In genomic region chr18:6934859-6935258, GRCh38 we compare ENCODE assay signal across 27 cellular contexts.
DNase-seq lines count a peak whose midpoint lies in the region; ATAC-seq and TF ChIP-seq lines count a peak whose summit lies in the region.
"Had no signal": no experiment of that assay in that cellular context is flagged by ENCODE, and none has a peak within 500 bp of the region (broad histone marks: within the 10 kb centered on the region; RNA-seq: fewer than 3 reads in every experiment).

No MANE protein-coding gene starts in this region.

- peaks cover 0 to 7% (median 3%) of the 10 kb centered on the region in 7 donors for H3K27me3 ChIP-seq in heart right ventricle
- H3K27me3 ChIP-seq: BE2C; BLaER1; BLaER1 treated with 17β-estradiol and CSF1 and Interleukin-3, amounts not matched to agents 10 nM and 100 nM had no signal

- no peak for DNase-seq in heart right ventricle
- DNase-seq: 8988T; ACHN; AML-193; BE2C; C1 segment of cervical spinal cord; Caco-2; Calu3; CD4-positive, alpha-beta memory T cell; CD4-positive, alpha-beta T cell; CD4-positive, CD25-positive, alpha-beta regulatory T cell; CD8-positive, alpha-beta memory T cell; CD8-positive, alpha-beta T cell; COR-L47; DMS 273 treated with DMSO at 0.1 percent for 48 hours; DMS153; DMS53; DMS79; DMS79 treated with DMSO at 0.1 percent for 48 hours; DND-41; EL had no signal

- CTCF ChIA-PET in HEK293 (lab: Yijun Ruan, JAX) = interaction anchor here (0.6 to 2.3 kb wide), 6 partner anchors 13 to 268 kb away, joined by 3 to 11 read pairs (median 4); no protein-coding TSS in a partner anchor

- intact Hi-C loops in heart right ventricle (cut with DNase I) = no loop called here

- no peak for ATAC-seq in heart right ventricle
- ATAC-seq: A549; CD8-positive, alpha-beta T cell had no signal

- no peaks in the 10 kb centered on the region for H3K9me3 ChIP-seq in HEK293 (ENCODE audit: control insufficient read depth, insufficient read depth, low read depth, low read length)
- H3K9me3 ChIP-seq in heart right ventricle = no peaks in the 10 kb centered on the region
- H3K9me3 ChIP-seq: A549; BE2C; BLaER1; BLaER1 treated with 17β-estradiol and CSF1 and Interleukin-3, amounts not matched to agents 10 nM and 100 nM; Caco-2 had no signal

- no peak overlapping the region for H3K27ac ChIP-seq in HEK293 (ENCODE audit: extremely low read depth, low read depth, low read length)
- H3K27ac ChIP-seq in heart right ventricle = no peak overlapping the region
- H3K27ac ChIP-seq: 22Rv1; A549; BLaER1; BLaER1 treated with 17β-estradiol and CSF1 and Interleukin-3, amounts not matched to agents 10 nM and 100 nM; C4-2B had no signal

- no peaks in the 10 kb centered on the region for H3K36me3 ChIP-seq in HEK293 (ENCODE audit: control insufficient read depth in 2 of 2, insufficient read depth in 1 of 2, low read length in 2 of 2)
- H3K36me3 ChIP-seq in heart right ventricle = no peaks in the 10 kb centered on the region
- H3K36me3 ChIP-seq: BE2C; BLaER1; BLaER1 treated with 17β-estradiol and CSF1 and Interleukin-3, amounts not matched to agents 10 nM and 100 nM had no signal

- POLR2A ChIA-PET in HEK293 (lab: Yijun Ruan, JAX) = no interaction called here

- WGBS in heart right ventricle, 2 donors = 88 to 90% methylated on average over 1 of the region's 1 CpG

- H3K4me3 ChIP-seq in HEK293 (ENCODE audit: low read depth, low read length) = no peak overlapping the region
- H3K4me3 ChIP-seq in heart right ventricle = no peak overlapping the region
- H3K4me3 ChIP-seq: A549; BLaER1; BLaER1 treated with 17β-estradiol and CSF1 and Interleukin-3, amounts not matched to agents 10 nM and 100 nM had no signal

- no peaks in the 10 kb centered on the region for H3K4me1 ChIP-seq in HEK293 (ENCODE audit: control insufficient read depth, insufficient read depth, low read length)
- no peaks in the 10 kb centered on the region for H3K4me1 ChIP-seq in heart right ventricle
- H3K4me1 ChIP-seq: A549; BE2C; BLaER1; BLaER1 treated with 17β-estradiol and CSF1 and Interleukin-3, amounts not matched to agents 10 nM and 100 nM had no signal

- no peak for TF ChIP-seq CTCF in HEK293 (tag by site-specific recombination; IDR thresholded peaks at IDR 0.05)
- no peak for TF ChIP-seq CTCF in heart right ventricle (IDR thresholded peaks at IDR 0.05)

TF ChIP-seq in HEK293, 187 proteins besides CTCF, POLR2A, EP300 and RAD21:
- TF ChIP-seq ZNF558 (tag by site-specific recombination; IDR thresholded peaks at IDR 0.05) = peak; percentile 94
- no peak for TF ChIP-seq PRDM1 (tag by site-specific recombination; IDR thresholded peaks at IDR 0.05)
TF ChIP-seq in HEK293: peak in this region for 1.
